9 cellular contexts compared by ENCODE assay signal in genomic region chr12:43501705-43502104, GRCh38. TPM values are rescaled to one million over a fixed set of nuclear protein-coding genes. Genes with fewer than 3 reads are reported as not detected.
A peak's percentile ranks its signal among the peaks of the same experiment; 100 is the strongest.
DNase-seq lines count a peak whose midpoint lies in the region; ATAC-seq and TF ChIP-seq lines count a peak whose summit lies in the region.
"Had no signal": no experiment of that assay in that cellular context is flagged by ENCODE, and none has a peak within 500 bp of the region (broad histone marks: within the 10 kb centered on the region; RNA-seq: fewer than 3 reads in every experiment).

No MANE protein-coding gene starts in this region.

- no peaks in the 10 kb centered on the region for H3K79me2 ChIP-seq in MM.1S (ENCODE audit: low read length)

- H3K9me2 ChIP-seq in MM.1S (replicated peaks; ENCODE audit: insufficient read depth, low read length), result no peaks in the 10 kb centered on the region

- H3K27ac Mint-ChIP-seq in brain, result peak overlapping the region in 1 of 5 experiments; percentile 38
- H3K27ac Mint-ChIP-seq in nephron, result no peak overlapping the region

- H3K36me3 Mint-ChIP-seq in brain (peaks cover 5% of the 10 kb centered on the region), nephron (ENCODE audit: low read depth) (no peaks in the 10 kb centered on the region)

- H3K9me3 Mint-ChIP-seq in brain (peaks cover 0 to 4% (median 0%) of the 10 kb centered on the region in 5 experiments), nephron (no peaks in the 10 kb centered on the region)

- no peaks in the 10 kb centered on the region for H3K9me3 ChIP-seq in MM.1S (replicated peaks; ENCODE audit: insufficient read depth, low read length)

- TF ChIP-seq CTCF in GM10266 (IDR thresholded peaks at IDR 0.05; ENCODE audit: control insufficient read depth, insufficient read depth, low read depth, missing control alignments), result peak; percentile 32
- TF ChIP-seq CTCF in MM.1S (IDR thresholded peaks at IDR 0.05; ENCODE audit: low read length), result peak; percentile 45
- TF ChIP-seq CTCF in brain (conservative IDR thresholded peaks at IDR 0.05), result peak; percentile 60 to 76
- TF ChIP-seq CTCF in nephron (IDR thresholded peaks at IDR 0.05; ENCODE audit: unreplicated experiment in 3 of 3), result peak; percentile 52 to 73 (median 54)

- H3K4me2 ChIP-seq in MM.1S (ENCODE audit: low read depth, low read length), result no peak overlapping the region

- no peaks in the 10 kb centered on the region for H3K27me3 Mint-ChIP-seq in brain
- no peaks in the 10 kb centered on the region for H3K27me3 Mint-ChIP-seq in nephron (ENCODE audit: low read depth)

- H3K4me1 ChIP-seq in MM.1S (ENCODE audit: low read length), result no peaks in the 10 kb centered on the region

- no peak overlapping the region for H3K27ac ChIP-seq in MM.1S (ENCODE audit: low read length)

- no peaks in the 10 kb centered on the region for H3F3A ChIP-seq in MM.1S (ENCODE audit: insufficient read depth, low read length)

- H2AFZ ChIP-seq in MM.1S (ENCODE audit: low read length), result no peak overlapping the region

- no peaks in the 10 kb centered on the region for H3K4me1 Mint-ChIP-seq in brain
- H3K4me1 Mint-ChIP-seq in nephron, result no peaks in the 10 kb centered on the region

- no peak overlapping the region for H3K4me3 Mint-ChIP-seq in brain
- no peak overlapping the region for H3K4me3 Mint-ChIP-seq in nephron

- DNase-seq in GM10266 (ENCODE audit: extremely low spot score) (peak; percentile 37), MM.1S (peak; percentile 16)
- DNase-seq: activated CD4-positive, alpha-beta T cell treated with anti-CD3 and anti-CD28 coated beads, Interleukin-2, amount 50 U/mL, for 48 hours had no signal

- ATAC-seq in GM21447 (IDR thresholded peaks at IDR 0.05; ENCODE audit: unreplicated experiment), result no peak
- no peak for ATAC-seq in HG02981 (IDR thresholded peaks at IDR 0.05; ENCODE audit: unreplicated experiment)
- ATAC-seq in HG03565 (IDR thresholded peaks at IDR 0.05; ENCODE audit: unreplicated experiment), result no peak
- no peak for ATAC-seq in HG03175 (IDR thresholded peaks at IDR 0.05; ENCODE audit: unreplicated experiment)

- H3K27me3 ChIP-seq in MM.1S (replicated peaks; ENCODE audit: insufficient read depth, low read length), result no peaks in the 10 kb centered on the region

- no peak overlapping the region for H3K9ac ChIP-seq in MM.1S (ENCODE audit: low read length)

- no peaks in the 10 kb centered on the region for H3K36me3 ChIP-seq in MM.1S (replicated peaks; ENCODE audit: insufficient read depth, low read length)

- H4K20me1 ChIP-seq in MM.1S (ENCODE audit: insufficient read depth, low read length), result no peaks in the 10 kb centered on the region

- H3K4me3 ChIP-seq in MM.1S (ENCODE audit: low read length), result no peak overlapping the region

RNA-seq across cellular contexts. Expression of gene ADAMTS20, which starts 50.3 kb away (rescaled TPM):
- polyA plus RNA-seq in brain (ENCODE audit: insufficient read depth, low read depth, low replicate concordance), result not detected
